In genomic region chr9:84832453-84832852, GRCh38 we compare ENCODE assay signal across 18 cellular contexts.
DNase-seq lines count a peak whose midpoint lies in the region; ATAC-seq, FAIRE-seq and TF ChIP-seq lines count a peak whose summit lies in the region.
"Had no signal": no experiment of that assay in that cellular context is flagged by ENCODE, and none has a peak within 500 bp of the region (broad histone marks: within the 10 kb centered on the region; RNA-seq: fewer than 3 reads in every experiment).

No MANE protein-coding gene starts in this region.

- no peak overlapping the region for H4K8ac ChIP-seq in H1 (ENCODE audit: extremely low read depth, insufficient read depth, low read length)

- peak overlapping the region; percentile 91; the same call in 1 of the 2 replicates for H2BK12ac ChIP-seq in H1 (ENCODE audit: low read depth, low read length)

- H3K9me3 ChIP-seq in HepG2 (ENCODE audit: low read length) (no peaks in the 10 kb centered on the region), right lobe of liver (no peaks in the 10 kb centered on the region), H1 (ENCODE audit: insufficient read depth in 2 of 2, low read depth in 1 of 2, low read length in 1 of 2) (no peaks in the 10 kb centered on the region), Caco-2 (no peaks in the 10 kb centered on the region)

- H3K4me1 ChIP-seq in HepG2 (ENCODE audit: insufficient read depth, low read length): no peaks in the 10 kb centered on the region
- no peaks in the 10 kb centered on the region for H3K4me1 ChIP-seq in right lobe of liver
- H3K4me1 ChIP-seq in H1 (replicated peaks in 1 of 4; ENCODE audit: control insufficient read depth in 3 of 4, insufficient read depth in 4 of 4, low read length in 3 of 4): peaks cover 1 to 18% (median 6%) of the 10 kb centered on the region in 4 experiments; a peak in 3 of 7 replicates
- no peaks in the 10 kb centered on the region for H3K4me1 ChIP-seq in Caco-2

- POLR2A ChIA-PET in HepG2 (lab: Yijun Ruan, JAX): no interaction called here
- POLR2A ChIA-PET in H1 (lab: Charles Lee; ENCODE audit: partially characterized antibody): interaction anchor here (0.9 kb wide), 1 partner anchor 18 kb away, joined by 3 read pairs; no protein-coding TSS in a partner anchor
- POLR2A ChIA-PET in Caco-2 (lab: Charles Lee): no interaction called here

- H3K14ac ChIP-seq in H1 (ENCODE audit: insufficient read length): no peak overlapping the region

- no peak overlapping the region for H3K23ac ChIP-seq in H1 (ENCODE audit: insufficient read length)

- H4K20me1 ChIP-seq in HepG2 (ENCODE audit: insufficient read depth, low read length) (no peaks in the 10 kb centered on the region), H1 (replicated peaks in 1 of 2; ENCODE audit: control insufficient read depth in 1 of 2, insufficient read depth in 2 of 2, low read length in 2 of 2) (no peaks in the 10 kb centered on the region)

- H3K9ac ChIP-seq in HepG2 (ENCODE audit: insufficient read depth, low read depth, low read length): no peak overlapping the region
- H3K9ac ChIP-seq in H1 (replicated peaks in 1 of 4; ENCODE audit: extremely low read depth in 1 of 4, low read depth in 3 of 4, low read length in 3 of 4): no peak overlapping the region
- H3K9ac ChIP-seq: GM23248 had no signal

- no peak for TF ChIP-seq CTCF in HepG2 (CRISPR knock-in tag; IDR thresholded peaks at IDR 0.05)
- no peak for TF ChIP-seq CTCF in right lobe of liver (IDR thresholded peaks at IDR 0.05)
- no peak for TF ChIP-seq CTCF in H1 (IDR thresholded peaks at IDR 0.05; ENCODE audit: control extremely low read depth in 1 of 3, insufficient read depth in 1 of 3, low read depth in 1 of 3, low read length in 3 of 3)
- no peak for TF ChIP-seq CTCF in Caco-2 (IDR thresholded peaks at IDR 0.05; ENCODE audit: insufficient read depth in 1 of 2, low read depth in 1 of 2, low read length in 1 of 2, severe bottlenecking in 1 of 2, unreplicated experiment in 1 of 2)

- WGBS in HepG2 (ENCODE audit: low lambda C conversion rate): 15% methylated on average over 10 of the region's 10 CpGs
- 75% methylated on average over 10 of the region's 10 CpGs for WGBS in right lobe of liver (ENCODE audit: insufficient coverage, low coverage, low lambda C conversion rate, missing lambda C conversion rate)
- 88% methylated on average over 10 of the region's 10 CpGs; no CpG with 5 or more reads in 1 of the 2 experiments for WGBS in H1 (ENCODE audit: extremely low coverage in 1 of 2, insufficient coverage in 1 of 2, insufficient read length in 1 of 2, insufficient replicate concordance in 2 of 2, low coverage in 1 of 2, low lambda C conversion rate in 2 of 2, missing lambda C conversion rate in 1 of 2), 2 experiments

- no peak overlapping the region for H2AK5ac ChIP-seq in H1 (ENCODE audit: low read depth, low read length)

- H3K9me3 Mint-ChIP-seq in Caco-2 (ENCODE audit: unreplicated experiment): no peaks in the 10 kb centered on the region
- H3K9me3 Mint-ChIP-seq: CD4-positive, alpha-beta T cell; H9 had no signal

- DNase-seq in HepG2 (ENCODE audit: low spot score) (no peak), right lobe of liver (no peak), MV-4-11 (lab: John Stamatoyannopoulos, UW) (peak; percentile 8), H1 (ENCODE audit: low read depth in 1 of 2, low spot score in 2 of 2) (no peak), Caco-2 (no peak)
- DNase-seq: C1 segment of cervical spinal cord; CD4-positive, alpha-beta T cell; DMS79; GM23248; H9 had no signal

- no peak overlapping the region for H3K4ac ChIP-seq in H1 (replicated peaks; ENCODE audit: insufficient read length, low read depth, low read length)

- intact Hi-C loops in HepG2 (cut with micrococcal nuclease; ENCODE audit: unreplicated experiment): no loop called here
- intact Hi-C loops in right lobe of liver (cut with DNase I): no loop called here
- intact Hi-C loops in Caco-2 (cut with micrococcal nuclease; ENCODE audit: unreplicated experiment): no loop called here

- CTCF ChIA-PET in HepG2 (lab: Yijun Ruan, JAX; ENCODE audit: low intra/inter-chr PET ratio, low total read pairs): no interaction called here
- CTCF ChIA-PET in H1 (lab: Charles Lee; ENCODE audit: partially characterized antibody): interaction anchor here (1.2 kb wide), 1 partner anchor 30 kb away, joined by 3 read pairs; no protein-coding TSS in a partner anchor
- CTCF ChIA-PET in Caco-2 (lab: Charles Lee): no interaction called here

- no peak overlapping the region for H3K18ac ChIP-seq in H1 (ENCODE audit: extremely low read depth, low read length)

- no peak for TF ChIP-seq RAD21 in HepG2 (CRISPR knock-in tag; IDR thresholded peaks at IDR 0.05)
- no peak for TF ChIP-seq RAD21 in H1 (IDR thresholded peaks at IDR 0.05 in 1 of 2, conservative IDR thresholded peaks at IDR 0.05 in 1 of 2; ENCODE audit: low read depth in 2 of 2, low read length in 2 of 2)

- TF ChIP-seq POLR2A in HepG2 (IDR thresholded peaks at IDR 0.05; ENCODE audit: insufficient read depth in 1 of 2, low read depth in 2 of 2, low read length in 2 of 2) (no peak), right lobe of liver (IDR thresholded peaks at IDR 0.05) (no peak), H1 (IDR thresholded peaks at IDR 0.05; ENCODE audit: control extremely low read depth in 1 of 2, low read depth in 2 of 2, low read length in 2 of 2) (no peak)

- H3K36me3 ChIP-seq in HepG2 (replicated peaks in 1 of 2; ENCODE audit: control insufficient read depth in 1 of 2, insufficient read depth in 2 of 2, low read length in 2 of 2) (no peaks in the 10 kb centered on the region), right lobe of liver (no peaks in the 10 kb centered on the region), H1 (ENCODE audit: control insufficient read depth in 2 of 4, insufficient read depth in 4 of 4, low read length in 3 of 4) (no peaks in the 10 kb centered on the region; a peak in 1 of 8 replicates), Caco-2 (ENCODE audit: control insufficient read depth, insufficient read depth, low read length) (no peaks in the 10 kb centered on the region)

- H2BK15ac ChIP-seq in H1 (ENCODE audit: low read length): no peak overlapping the region

- H3K4me3 Mint-ChIP-seq in Caco-2 (ENCODE audit: unreplicated experiment): no peak overlapping the region
- H3K4me3 Mint-ChIP-seq: B cell; CD4-positive, alpha-beta T cell; H9 had no signal

- no peak overlapping the region for H4K5ac ChIP-seq in H1 (ENCODE audit: insufficient read length, low read depth, low read length)

- H3K56ac ChIP-seq in H1 (replicated peaks; ENCODE audit: insufficient read length, low read depth, low read length): no peak overlapping the region

- H3K27me3 ChIP-seq in HepG2 (ENCODE audit: control insufficient read depth in 1 of 2, insufficient read depth in 2 of 2, low read length in 2 of 2) (no peaks in the 10 kb centered on the region), right lobe of liver (no peaks in the 10 kb centered on the region), H1 (replicated peaks in 1 of 4; ENCODE audit: control insufficient read depth in 3 of 4, extremely low read depth in 1 of 4, insufficient read depth in 3 of 4, low read length in 3 of 4) (no peaks in the 10 kb centered on the region), Caco-2 (replicated peaks; ENCODE audit: control insufficient read depth, insufficient read depth, low read length) (no peaks in the 10 kb centered on the region)

- H3K4me2 ChIP-seq in HepG2 (ENCODE audit: low read depth, low read length): no peak overlapping the region
- H3K4me2 ChIP-seq in H1 (ENCODE audit: insufficient read depth in 1 of 2, low read depth in 2 of 2, low read length in 2 of 2): no peak overlapping the region

- H3K27ac ChIP-seq in HepG2 (ENCODE audit: extremely low read length, insufficient read depth, low read length) (no peak overlapping the region), right lobe of liver (no peak overlapping the region), H1 (ENCODE audit: low read depth, low read length) (no peak overlapping the region), temporal lobe (ENCODE audit: low read depth, low read length) (peak overlapping the region; percentile 6)
- H3K27ac ChIP-seq: GM23248 had no signal

- TF ChIP-seq EP300 in HepG2 (IDR thresholded peaks at IDR 0.05; ENCODE audit: low read depth in 2 of 2, low read length in 2 of 2) (no peak), HepG2 (CRISPR knock-in tag; IDR thresholded peaks at IDR 0.05; ENCODE audit: borderline replicate concordance) (no peak), H1 (IDR thresholded peaks at IDR 0.05; ENCODE audit: borderline replicate concordance in 1 of 2, low read depth in 2 of 2, low read length in 2 of 2) (no peak)

- H3K4me1 Mint-ChIP-seq in Caco-2 (ENCODE audit: low read depth, unreplicated experiment): no peaks in the 10 kb centered on the region
- H3K4me1 Mint-ChIP-seq: B cell had no signal

- no peaks in the 10 kb centered on the region for H3K23me2 ChIP-seq in H1 (ENCODE audit: low read depth, low read length)

- no peak for FAIRE-seq in HepG2 (lab: Jason Lieb, UNC)
- no peak for FAIRE-seq in H1 (lab: Jason Lieb, UNC)
- FAIRE-seq: A204.1, GM12878, GM18507, HTR-8/SVneo had no signal

- no peak overlapping the region for H2BK120ac ChIP-seq in H1 (replicated peaks; ENCODE audit: low read depth, low read length)

- no peak overlapping the region for H3K4me3 ChIP-seq in HepG2 (replicated peaks in 1 of 3; ENCODE audit: insufficient read depth in 1 of 3, low read depth in 2 of 3, low read length in 3 of 3)
- no peak overlapping the region for H3K4me3 ChIP-seq in right lobe of liver
- no peak overlapping the region for H3K4me3 ChIP-seq in H1 (ENCODE audit: extremely low read depth in 1 of 4, insufficient read depth in 2 of 4, low read depth in 3 of 4, low read length in 4 of 4)
- no peak overlapping the region for H3K4me3 ChIP-seq in Caco-2 (ENCODE audit: low read depth, low read length)
- H3K4me3 ChIP-seq: GM12878, GM23248 had no signal

- H3K79me2 ChIP-seq in HepG2 (ENCODE audit: insufficient read depth, low read length): no peaks in the 10 kb centered on the region
- H3K79me2 ChIP-seq in H1 (ENCODE audit: control insufficient read depth in 1 of 2, insufficient read depth in 2 of 2, low read length in 2 of 2): no peaks in the 10 kb centered on the region

- H3K27me3 Mint-ChIP-seq in Caco-2 (ENCODE audit: insufficient read depth, unreplicated experiment): peaks cover 8% of the 10 kb centered on the region
- H3K27me3 Mint-ChIP-seq: B cell had no signal

- H2AFZ ChIP-seq in HepG2 (ENCODE audit: low read length): no peak overlapping the region
- no peak overlapping the region for H2AFZ ChIP-seq in H1 (ENCODE audit: low read length)
- H2AFZ ChIP-seq: GM23248 had no signal

- H3K79me1 ChIP-seq in H1 (ENCODE audit: low read depth, low read length): no peaks in the 10 kb centered on the region

- H4K91ac ChIP-seq in H1 (replicated peaks; ENCODE audit: insufficient read length, low read length): no peak overlapping the region

- H3K36me3 Mint-ChIP-seq in Caco-2 (ENCODE audit: insufficient read depth, unreplicated experiment): no peaks in the 10 kb centered on the region

- ATAC-seq in HepG2: no peak
- no peak for ATAC-seq in right lobe of liver
- ATAC-seq in HG03354 (IDR thresholded peaks at IDR 0.05; ENCODE audit: poor library complexity, severe bottlenecking, unreplicated experiment): no peak
- ATAC-seq in HG03108 (IDR thresholded peaks at IDR 0.05; ENCODE audit: unreplicated experiment): no peak
- ATAC-seq: GM12878 had no signal

- no TSS peak for BruUV-seq in HepG2 (replicated peaks; lab: Mats Ljungman, UMichigan)
- no TSS peak for BruUV-seq in Caco-2 (replicated peaks; lab: Mats Ljungman, UMichigan)

- 0 out of 2 replicates have a peak overlapping the region, but pooled peaks have one; percentile 18 for H2BK5ac ChIP-seq in H1 (ENCODE audit: low read depth, low read length)

- no peak overlapping the region for H2BK20ac ChIP-seq in H1 (ENCODE audit: low read length)

- no peak overlapping the region for H3K27ac Mint-ChIP-seq in Caco-2 (ENCODE audit: unreplicated experiment)
- H3K27ac Mint-ChIP-seq: B cell; CD4-positive, alpha-beta T cell; H9 had no signal

- in situ Hi-C loops in HepG2 (cut with HindIII; ENCODE audit: extremely low pct_ligation_motif_present, low pct_unique_long_range_greater_than_20kb): no loop called here

Comparison
In these comparisons a context has a peak if more than half of its experiments do, and no peak if none do; other contexts are left out.
1. Of the 41 proteins assayed by ChIP-seq in both HepG2 and H1: peak only in HepG2: none; only in H1: none; in both: CEBPB; in neither: 40.